In genomic region chr12:53046655-53047220, GRCh38 we compare ENCODE assay signal across 8 cellular contexts. TPM values are rescaled to one million over a fixed set of nuclear protein-coding genes. Genes with fewer than 3 reads are reported as not detected.
A peak's percentile ranks its signal among the peaks of the same experiment; 100 is the strongest.
DNase-seq lines count a peak whose midpoint lies in the region; ATAC-seq and TF ChIP-seq lines count a peak whose summit lies in the region.

No MANE protein-coding gene starts in this region.

- H3K27ac ChIP-seq in Panc1 (ENCODE audit: low read length) = peak overlapping the region; percentile 96
- H3K27ac ChIP-seq in angular gyrus (ENCODE audit: low read depth, low read length) = peak overlapping the region; percentile 100
- H3K27ac ChIP-seq in trophoblast cell (ENCODE audit: low read depth, low read length) = peak overlapping the region; percentile 65

- no peak overlapping the region for H3K23ac ChIP-seq in trophoblast cell (ENCODE audit: low read length)

- H3K4ac ChIP-seq in trophoblast cell (ENCODE audit: low read depth, low read length) = peak overlapping the region; percentile 49

- no TSS peak for BruUV-seq in Panc1 (replicated peaks; lab: Mats Ljungman, UMichigan)

- intact Hi-C loops in Panc1 (cut with micrococcal nuclease; ENCODE audit: unreplicated experiment) = no loop called here
- intact Hi-C loops in left cardiac atrium (cut with DNase I) = no loop called here

- peak overlapping the region; percentile 7 for H2BK12ac ChIP-seq in trophoblast cell (ENCODE audit: low read length)

- H3K36me3 ChIP-seq in Panc1 (ENCODE audit: control insufficient read depth, insufficient read depth, low read length) (no peaks in the 10 kb centered on the region), trophoblast cell (ENCODE audit: control insufficient read depth in 1 of 2, insufficient read depth in 2 of 2, low read length in 2 of 2) (peaks cover 0 to 2% of the 10 kb centered on the region in 2 experiments)

- H3K9ac ChIP-seq in trophoblast cell (ENCODE audit: low read length) = peak overlapping the region; percentile 14

- H3K79me1 ChIP-seq in trophoblast cell (ENCODE audit: low read length) = peaks cover 22% of the 10 kb centered on the region

- H3K79me2 ChIP-seq in trophoblast cell (ENCODE audit: control insufficient read depth, insufficient read depth, low read length, poor library complexity) = peaks cover 5% of the 10 kb centered on the region

- peak overlapping the region; percentile 61 for H3K4me2 ChIP-seq in trophoblast cell (ENCODE audit: low read length)

- CTCF ChIA-PET in Panc1 (lab: Charles Lee) = interaction anchor here (0.6 to 1.0 kb wide), 2 partner anchors 151 to 333 kb away, joined by 3 to 5 read pairs; no protein-coding TSS in a partner anchor

- H3K4me1 ChIP-seq in Panc1 (ENCODE audit: control insufficient read depth, insufficient read depth, low read length) = peaks cover 73% of the 10 kb centered on the region
- H3K4me1 ChIP-seq in trophoblast cell (ENCODE audit: control insufficient read depth in 1 of 2, insufficient read depth in 2 of 2, low read length in 2 of 2) = peaks cover 50 to 60% of the 10 kb centered on the region in 2 experiments

- DNase-seq in AG08395 (ENCODE audit: low spot score) = peak; percentile 90
- no peak for DNase-seq in Panc1 (ENCODE audit: low read depth, low spot score)
- peak; percentile 92 for DNase-seq in left cardiac atrium
- DNase-seq in trophoblast cell = peak in 1 of 2 donors; percentile 58
- DNase-seq in NCI-H1048 (lab: John Stamatoyannopoulos, UW) = no peak

- H3K14ac ChIP-seq in trophoblast cell (ENCODE audit: low read length) = peak overlapping the region; percentile 81

- peak overlapping the region; percentile 85 for H4K91ac ChIP-seq in trophoblast cell (ENCODE audit: low read depth, low read length)

- ATAC-seq in GM18868 (IDR thresholded peaks at IDR 0.05; ENCODE audit: unreplicated experiment) (peak; percentile 27), HG03354 (IDR thresholded peaks at IDR 0.05; ENCODE audit: poor library complexity, severe bottlenecking, unreplicated experiment) (peak; percentile 41), Panc1 (peak; percentile 46), left cardiac atrium (peak; percentile 40 to 50)

- peak overlapping the region; percentile 73 for H3K18ac ChIP-seq in trophoblast cell (ENCODE audit: low read length)

- no CpG with 5 or more reads among the region's 44 CpGs for WGBS in trophoblast cell (ENCODE audit: extremely low coverage, insufficient coverage, insufficient read length)

- H2AFZ ChIP-seq in trophoblast cell (ENCODE audit: insufficient read depth, low read length, poor library complexity) = peak overlapping the region; percentile 18

- H3K4me3 ChIP-seq in Panc1 (ENCODE audit: low read depth in 2 of 2, low read length in 2 of 2) (peak overlapping the region; percentile 71 to 79), trophoblast cell (ENCODE audit: low read depth, low read length) (peak overlapping the region; percentile 80)

- peak overlapping the region; percentile 64 for H4K8ac ChIP-seq in trophoblast cell (ENCODE audit: low read depth, low read length)

- peak overlapping the region; percentile 59 for H2AK5ac ChIP-seq in trophoblast cell (ENCODE audit: low read length)

- H3K27me3 ChIP-seq in Panc1 (ENCODE audit: control insufficient read depth, insufficient read depth, low read length) (no peaks in the 10 kb centered on the region), trophoblast cell (ENCODE audit: insufficient read depth, low read length) (no peaks in the 10 kb centered on the region)

- peak overlapping the region; percentile 35 for H2BK120ac ChIP-seq in trophoblast cell (ENCODE audit: insufficient read depth, low read length, poor library complexity)

- H3K9me3 ChIP-seq in Panc1 (ENCODE audit: control insufficient read depth, insufficient read depth, low read depth, low read length) (no peaks in the 10 kb centered on the region), trophoblast cell (ENCODE audit: insufficient read depth, low read depth, low read length) (no peaks in the 10 kb centered on the region)

- POLR2A ChIA-PET in Panc1 (lab: Charles Lee) = no interaction called here

- no peak for TF ChIP-seq CTCF in Panc1 (IDR thresholded peaks at IDR 0.05)

- H2BK5ac ChIP-seq in trophoblast cell (ENCODE audit: low read depth, low read length, poor library complexity) = peak overlapping the region; percentile 15

- in situ Hi-C loops in Panc1 (cut with HindIII; ENCODE audit: low pct_unique_long_range_greater_than_20kb, low sequenced_read_pairs) = no loop called here

- H4K12ac ChIP-seq in trophoblast cell (ENCODE audit: low read depth, low read length) = peak overlapping the region; percentile 23

RNA-seq across cellular contexts. Expression of gene TNS2, which starts 3.1 kb away (rescaled TPM):
- total RNA-seq in Panc1 (2021; ENCODE audit: unreplicated experiment) = 48.1 TPM
- polyA plus RNA-seq in Panc1 (2012; ENCODE audit: insufficient read length) = 49.1 TPM
- 100 to 1,000 TPM; 108 to 122 TPM for total RNA-seq in left cardiac atrium
- polyA plus RNA-seq in trophoblast cell (2013) = 2.8 and 5.7 TPM in 2 replicates

RNA-seq across cellular contexts. Expression of gene SPRYD3, which starts 32.5 kb away (rescaled TPM):
- total RNA-seq in Panc1 (2021; ENCODE audit: unreplicated experiment) (25.0 TPM), left cardiac atrium (10 to 100 TPM; 34.3 to 51.3 TPM)
- 28.5 TPM for polyA plus RNA-seq in Panc1 (2012; ENCODE audit: insufficient read length)
- 7.1 and 7.5 TPM in 2 replicates for polyA plus RNA-seq in trophoblast cell (2013)

RNA-seq across cellular contexts. Expression of gene EIF4B, which starts 40.5 kb away (rescaled TPM):
- total RNA-seq in Panc1 (2021; ENCODE audit: unreplicated experiment) (351 TPM), left cardiac atrium (100 to 1,000 TPM; 332 to 341 TPM)
- polyA plus RNA-seq in Panc1 (2012; ENCODE audit: insufficient read length) = 242 TPM
- 342 and 356 TPM in 2 replicates for polyA plus RNA-seq in trophoblast cell (2013)

RNA-seq across cellular contexts. Expression of gene IGFBP6, which starts 50.7 kb away (rescaled TPM):
- total RNA-seq in Panc1 (2021; ENCODE audit: unreplicated experiment) (4.7 TPM), left cardiac atrium (100 to 1,000 TPM; 134 to 139 TPM)
- 3.7 TPM for polyA plus RNA-seq in Panc1 (2012; ENCODE audit: insufficient read length)
- polyA plus RNA-seq in trophoblast cell (2013) = 0.07 and 0.12 TPM in 2 replicates

RNA-seq across cellular contexts. Expression of gene SOAT2, which starts 56.5 kb away (rescaled TPM):
- not detected for total RNA-seq in Panc1 (2021; ENCODE audit: unreplicated experiment)
- not detected for polyA plus RNA-seq in Panc1 (2012; ENCODE audit: insufficient read length)
- total RNA-seq in left cardiac atrium = not detected
- polyA plus RNA-seq in trophoblast cell (2013) = not detected in 2 replicates

Comparison
In these comparisons a context has a peak if more than half of its experiments do, and no peak if none do; other contexts are left out.
1. DNase-seq: peak in AG08395 (single experiment) and left cardiac atrium (single experiment); none in Panc1 (single experiment) and NCI-H1048 (single experiment).
2. Peak in every context shown above with its lines, with median percentiles within 50 percentile points of each other: ATAC-seq and H3K27ac ChIP-seq.